Comparison of ENCODE assay signal across 19 cellular contexts in the genomic region with DNA sequence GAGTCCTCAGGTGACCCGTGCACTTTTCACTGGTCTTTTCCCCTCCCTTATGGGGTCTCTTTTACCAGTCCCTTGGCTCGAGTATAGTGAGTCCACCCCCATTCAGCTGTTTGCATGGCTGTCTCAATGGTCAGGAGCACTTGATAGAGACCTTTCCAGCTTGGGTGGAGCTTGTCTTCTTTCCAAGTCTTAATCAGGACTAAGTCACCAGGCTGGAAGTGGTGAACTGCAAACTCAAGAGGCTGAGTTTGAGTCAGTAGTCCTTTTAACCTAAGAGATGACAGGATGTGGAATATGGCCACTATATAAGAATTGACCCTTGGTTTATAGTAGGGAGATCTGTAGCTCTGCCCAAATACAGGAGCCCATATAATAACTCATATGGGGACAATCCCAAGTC.
"Had no signal": no experiment of that assay in that cellular context is flagged by ENCODE, and none has a peak within 500 bp of the region (broad histone marks: within the 10 kb centered on the region; RNA-seq: fewer than 3 reads in every experiment).

No MANE protein-coding gene starts in this region.

- DNase-seq: esophagus squamous epithelium; foreskin fibroblast; glutamatergic neuron; immature natural killer cell; left cardiac atrium; left ventricle myocardium superior; mesendoderm; naive B cell; psoas muscle; spleen; stimulated activated CD4-positive, alpha-beta T cell treated with anti-CD3 and anti-CD28 coated beads, Interleukin-15, amount 100 ng/mL, for 24 hours; stimulated activated CD4-positive, alpha-beta T cell treated with anti-CD3 and anti-CD28 coated beads, Interleukin-1b, Interleukin-23, amount 100 ng/mL, for 48 hours; stimulated activated CD4-positive, alpha-beta T cell treated with anti-CD3 and anti-CD28 coated beads, Interleukin-4, amount 100 ng/mL, for 24 hours; tibial artery; uterus had no signal

- H3K9me3 ChIP-seq: esophagus squamous epithelium, psoas muscle, tibial artery, upper lobe of left lung, uterus had no signal

- H3K4me3 ChIP-seq: esophagus squamous epithelium, gastroesophageal sphincter, psoas muscle, spleen, tibial artery, upper lobe of left lung, uterus had no signal

- H3K27ac ChIP-seq: esophagus squamous epithelium, gastroesophageal sphincter, psoas muscle, spleen, tibial artery, upper lobe of left lung, uterus had no signal

- ATAC-seq: gastroesophageal sphincter; left cardiac atrium; left ventricle myocardium superior; psoas muscle; sciatic nerve; stimulated activated memory B cell treated with anti-CD40 and anti-IgM and Interleukin-4, amounts not matched to agents 10 μg/mL and 1 μg/mL and 100 μg/mL, for 72 hours had no signal

- H3K36me3 ChIP-seq: esophagus squamous epithelium, gastroesophageal sphincter, spleen, tibial artery, upper lobe of left lung, uterus had no signal

- H3K4me1 ChIP-seq: esophagus squamous epithelium, gastroesophageal sphincter, psoas muscle, spleen, tibial artery, upper lobe of left lung, uterus had no signal

- H3K27me3 ChIP-seq: esophagus squamous epithelium, gastroesophageal sphincter, spleen, tibial artery, upper lobe of left lung, uterus had no signal
